Comparison of ENCODE assay signal across 11 cellular contexts in the genomic region with DNA sequence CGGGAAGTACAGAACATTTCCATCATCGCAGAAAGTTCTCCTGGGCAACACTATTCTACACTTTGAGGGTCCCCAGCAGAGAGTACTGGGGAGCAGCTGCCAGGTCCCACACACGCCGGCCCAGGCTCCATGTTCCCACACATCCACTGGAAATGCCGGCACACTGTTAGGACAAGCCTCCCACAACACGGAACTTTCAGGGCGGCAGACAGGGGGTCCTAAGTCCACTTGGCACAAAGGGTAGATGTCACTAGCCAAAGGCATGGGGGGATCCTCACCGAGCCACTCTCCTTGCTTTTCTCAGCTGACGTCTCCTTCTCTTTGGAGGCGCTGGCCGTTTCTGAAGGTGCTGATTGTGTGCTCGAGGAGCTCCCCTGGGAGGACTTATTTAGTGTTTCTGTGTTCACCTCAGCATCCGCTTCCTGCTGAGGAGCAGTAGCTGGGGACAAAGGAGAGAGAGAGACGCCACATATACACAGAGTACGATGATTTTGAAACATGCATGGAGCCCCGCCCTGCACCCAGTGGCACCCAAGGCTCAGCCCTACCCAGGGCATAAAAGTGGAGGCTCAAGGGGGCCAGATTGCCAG.
"Had no signal": no experiment of that assay in that cellular context is flagged by ENCODE, and none has a peak within 500 bp of the region (broad histone marks: within the 10 kb centered on the region; RNA-seq: fewer than 3 reads in every experiment).

No MANE protein-coding gene starts in this region.

- H3K27ac ChIP-seq: cardiac muscle cell, heart right ventricle, transverse colon had no signal

- H3K27ac Mint-ChIP-seq: activated naive CD4-positive, alpha-beta T cell treated with anti-CD3 and anti-CD28 coated beads for 36 hours had no signal

- H3K4me1 ChIP-seq: transverse colon had no signal

- H3K9me3 Mint-ChIP-seq: activated naive CD4-positive, alpha-beta T cell treated with anti-CD3 and anti-CD28 coated beads for 36 hours; natural killer cell treated with Interleukin-12 subunit alpha and Interleukin-12 subunit beta and Interleukin-15 and Interleukin-18, amount 100 ng/mL, for 72 hours had no signal

- DNase-seq: activated CD4-positive, alpha-beta T cell treated with anti-CD3 and anti-CD28 coated beads for 36 hours; activated CD8-positive, alpha-beta memory T cell treated with anti-CD3 and anti-CD28 coated beads, Interleukin-2, amount 50 U/mL, for 48 hours; activated CD8-positive, alpha-beta T cell treated with anti-CD3 and anti-CD28 coated beads, Interleukin-2, amount 10 ng/mL, durations not matched to agents 7 days and 5 days; activated naive CD4-positive, alpha-beta T cell treated with anti-CD3 and anti-CD28 coated beads for 36 hours; heart right ventricle; mammary epithelial cell; substantia nigra; T-helper 9 cell; transverse colon had no signal

- H3K9me3 ChIP-seq: heart right ventricle, transverse colon had no signal

- H3K4me3 Mint-ChIP-seq: activated CD4-positive, alpha-beta T cell treated with anti-CD3 and anti-CD28 coated beads for 36 hours; activated CD8-positive, alpha-beta T cell treated with anti-CD3 and anti-CD28 coated beads, Interleukin-2, amount 10 ng/mL, durations not matched to agents 7 days and 5 days; activated naive CD4-positive, alpha-beta T cell treated with anti-CD3 and anti-CD28 coated beads for 36 hours; natural killer cell treated with Interleukin-12 subunit alpha and Interleukin-12 subunit beta and Interleukin-15 and Interleukin-18, amount 100 ng/mL, for 72 hours had no signal

- H3K27me3 ChIP-seq: cardiac muscle cell, heart right ventricle, transverse colon had no signal

- H3K4me1 Mint-ChIP-seq: activated CD4-positive, alpha-beta T cell treated with anti-CD3 and anti-CD28 coated beads for 36 hours had no signal

- H3K4me3 ChIP-seq: cardiac muscle cell, heart right ventricle, transverse colon had no signal

- H3K27me3 Mint-ChIP-seq: activated CD4-positive, alpha-beta T cell treated with anti-CD3 and anti-CD28 coated beads for 36 hours; natural killer cell treated with Interleukin-12 subunit alpha and Interleukin-12 subunit beta and Interleukin-15 and Interleukin-18, amount 100 ng/mL, for 72 hours had no signal
